In the genomic region with DNA sequence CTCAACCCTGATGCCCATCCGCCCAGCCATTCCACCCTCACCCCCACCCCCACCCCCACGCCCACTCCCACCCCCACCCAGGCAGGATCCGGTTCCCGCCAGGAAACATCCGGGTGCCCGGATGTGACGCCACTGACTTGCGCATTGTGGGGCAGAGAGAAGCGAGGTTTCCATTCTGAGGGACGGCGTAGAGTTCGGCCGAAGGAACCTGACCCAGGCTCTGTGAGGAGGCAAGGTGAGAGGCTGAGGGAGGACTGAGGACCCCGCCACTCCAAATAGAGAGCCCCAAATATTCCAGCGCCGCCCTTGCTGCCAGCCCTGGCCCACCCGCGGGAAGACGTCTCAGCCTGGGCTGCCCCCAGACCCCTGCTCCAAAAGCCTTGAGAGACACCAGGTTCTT, we compare ENCODE assay signal across 1 cellular context.
A peak's percentile ranks its signal among the peaks of the same experiment; 100 is the strongest.
TF ChIP-seq lines count a peak whose summit lies in the region.

A gene with protein sequence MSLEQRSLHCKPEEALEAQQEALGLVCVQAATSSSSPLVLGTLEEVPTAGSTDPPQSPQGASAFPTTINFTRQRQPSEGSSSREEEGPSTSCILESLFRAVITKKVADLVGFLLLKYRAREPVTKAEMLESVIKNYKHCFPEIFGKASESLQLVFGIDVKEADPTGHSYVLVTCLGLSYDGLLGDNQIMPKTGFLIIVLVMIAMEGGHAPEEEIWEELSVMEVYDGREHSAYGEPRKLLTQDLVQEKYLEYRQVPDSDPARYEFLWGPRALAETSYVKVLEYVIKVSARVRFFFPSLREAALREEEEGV (plus strand): TSS at position 154 of the 400 bp plus-strand sequence. CDS start 3,106 bp downstream, outside the sequence.

TF ChIP-seq in K562, 482 proteins besides CTCF, POLR2A, EP300 and RAD21 (continued from another document):
- TF ChIP-seq, protein P1, sequence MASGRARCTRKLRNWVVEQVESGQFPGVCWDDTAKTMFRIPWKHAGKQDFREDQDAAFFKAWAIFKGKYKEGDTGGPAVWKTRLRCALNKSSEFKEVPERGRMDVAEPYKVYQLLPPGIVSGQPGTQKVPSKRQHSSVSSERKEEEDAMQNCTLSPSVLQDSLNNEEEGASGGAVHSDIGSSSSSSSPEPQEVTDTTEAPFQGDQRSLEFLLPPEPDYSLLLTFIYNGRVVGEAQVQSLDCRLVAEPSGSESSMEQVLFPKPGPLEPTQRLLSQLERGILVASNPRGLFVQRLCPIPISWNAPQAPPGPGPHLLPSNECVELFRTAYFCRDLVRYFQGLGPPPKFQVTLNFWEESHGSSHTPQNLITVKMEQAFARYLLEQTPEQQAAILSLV (tag; IDR thresholded peaks at IDR 0.05), result no peak
- TF ChIP-seq, protein P2, sequence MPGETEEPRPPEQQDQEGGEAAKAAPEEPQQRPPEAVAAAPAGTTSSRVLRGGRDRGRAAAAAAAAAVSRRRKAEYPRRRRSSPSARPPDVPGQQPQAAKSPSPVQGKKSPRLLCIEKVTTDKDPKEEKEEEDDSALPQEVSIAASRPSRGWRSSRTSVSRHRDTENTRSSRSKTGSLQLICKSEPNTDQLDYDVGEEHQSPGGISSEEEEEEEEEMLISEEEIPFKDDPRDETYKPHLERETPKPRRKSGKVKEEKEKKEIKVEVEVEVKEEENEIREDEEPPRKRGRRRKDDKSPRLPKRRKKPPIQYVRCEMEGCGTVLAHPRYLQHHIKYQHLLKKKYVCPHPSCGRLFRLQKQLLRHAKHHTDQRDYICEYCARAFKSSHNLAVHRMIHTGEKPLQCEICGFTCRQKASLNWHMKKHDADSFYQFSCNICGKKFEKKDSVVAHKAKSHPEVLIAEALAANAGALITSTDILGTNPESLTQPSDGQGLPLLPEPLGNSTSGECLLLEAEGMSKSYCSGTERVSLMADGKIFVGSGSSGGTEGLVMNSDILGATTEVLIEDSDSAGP (CRISPR knock-in tag; IDR thresholded peaks at IDR 0.05), result no peak
- TF ChIP-seq, protein P3, sequence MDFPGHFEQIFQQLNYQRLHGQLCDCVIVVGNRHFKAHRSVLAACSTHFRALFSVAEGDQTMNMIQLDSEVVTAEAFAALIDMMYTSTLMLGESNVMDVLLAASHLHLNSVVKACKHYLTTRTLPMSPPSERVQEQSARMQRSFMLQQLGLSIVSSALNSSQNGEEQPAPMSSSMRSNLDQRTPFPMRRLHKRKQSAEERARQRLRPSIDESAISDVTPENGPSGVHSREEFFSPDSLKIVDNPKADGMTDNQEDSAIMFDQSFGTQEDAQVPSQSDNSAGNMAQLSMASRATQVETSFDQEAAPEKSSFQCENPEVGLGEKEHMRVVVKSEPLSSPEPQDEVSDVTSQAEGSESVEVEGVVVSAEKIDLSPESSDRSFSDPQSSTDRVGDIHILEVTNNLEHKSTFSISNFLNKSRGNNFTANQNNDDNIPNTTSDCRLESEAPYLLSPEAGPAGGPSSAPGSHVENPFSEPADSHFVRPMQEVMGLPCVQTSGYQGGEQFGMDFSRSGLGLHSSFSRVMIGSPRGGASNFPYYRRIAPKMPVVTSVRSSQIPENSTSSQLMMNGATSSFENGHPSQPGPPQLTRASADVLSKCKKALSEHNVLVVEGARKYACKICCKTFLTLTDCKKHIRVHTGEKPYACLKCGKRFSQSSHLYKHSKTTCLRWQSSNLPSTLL (IDR thresholded peaks at IDR 0.05), result no peak
- TF ChIP-seq ZNF639 (CRISPR knock-in tag; conservative IDR thresholded peaks at IDR 0.05 in 1 of 2, IDR thresholded peaks at IDR 0.05 in 1 of 2) (no peak), ZNF140 (CRISPR knock-in tag; IDR thresholded peaks at IDR 0.05) (no peak), E2F3 (CRISPR knock-in tag; IDR thresholded peaks at IDR 0.05) (no peak), MAFF (IDR thresholded peaks at IDR 0.05; ENCODE audit: low read length) (no peak), CREM (IDR thresholded peaks at IDR 0.05; ENCODE audit: low read depth) (peak; percentile 83), PATZ1 (CRISPR knock-in tag; IDR thresholded peaks at IDR 0.05; ENCODE audit: borderline replicate concordance) (no peak), ZBTB7A (IDR thresholded peaks at IDR 0.05; ENCODE audit: borderline replicate concordance, control insufficient read depth, low read depth, low read length) (no peak), GABPA (tag; conservative IDR thresholded peaks at IDR 0.05; ENCODE audit: low read depth) (peak; percentile 68), ZNF253 (CRISPR knock-in tag; conservative IDR thresholded peaks at IDR 0.05) (no peak), ZNF224 (CRISPR knock-in tag; IDR thresholded peaks at IDR 0.05) (no peak), NCOA4 (IDR thresholded peaks at IDR 0.05; ENCODE audit: partially characterized antibody) (no peak)
